ENCODE assay signal across 1 cellular context in the genomic region with DNA sequence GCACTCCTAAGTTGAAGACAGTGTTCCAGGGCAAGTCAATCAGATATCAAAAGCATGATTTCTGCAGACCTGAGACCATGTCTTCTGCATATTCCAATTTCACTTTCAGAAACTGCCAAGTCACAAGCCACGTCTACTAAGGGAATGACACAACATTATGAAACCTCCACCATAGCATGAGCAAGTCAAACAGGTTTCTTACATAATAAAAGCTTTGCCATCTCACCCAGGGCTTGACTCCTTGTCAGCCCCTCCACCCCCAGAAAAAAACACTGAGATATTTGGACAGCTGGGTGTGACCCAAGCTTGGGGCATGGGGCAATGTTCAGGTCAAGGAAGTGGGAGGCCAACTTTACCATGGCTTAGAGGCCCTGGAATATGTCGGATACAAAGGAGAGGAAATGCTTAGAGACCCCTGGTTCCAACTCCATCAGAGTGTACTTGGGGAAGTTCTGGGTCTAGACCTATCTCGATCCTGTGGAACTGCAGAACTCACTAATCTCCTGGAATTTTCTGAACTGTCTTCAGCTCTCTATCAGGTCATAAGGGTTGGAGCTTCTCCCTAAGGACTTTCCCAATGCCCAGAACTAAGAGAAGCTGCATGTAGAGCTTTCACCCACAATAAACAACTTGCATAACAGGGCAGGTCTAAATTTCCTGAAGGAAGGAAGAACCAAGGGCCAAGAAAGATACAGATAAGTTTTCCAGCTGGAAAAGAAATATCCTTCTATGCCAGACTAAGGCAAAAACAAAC.
TF ChIP-seq lines count a peak whose summit lies in the region.

No MANE protein-coding gene starts in this region.

TF ChIP-seq in GM23338, 12 proteins besides CTCF, POLR2A, EP300 and RAD21 (continued from another document):
- TF ChIP-seq, protein P1, sequence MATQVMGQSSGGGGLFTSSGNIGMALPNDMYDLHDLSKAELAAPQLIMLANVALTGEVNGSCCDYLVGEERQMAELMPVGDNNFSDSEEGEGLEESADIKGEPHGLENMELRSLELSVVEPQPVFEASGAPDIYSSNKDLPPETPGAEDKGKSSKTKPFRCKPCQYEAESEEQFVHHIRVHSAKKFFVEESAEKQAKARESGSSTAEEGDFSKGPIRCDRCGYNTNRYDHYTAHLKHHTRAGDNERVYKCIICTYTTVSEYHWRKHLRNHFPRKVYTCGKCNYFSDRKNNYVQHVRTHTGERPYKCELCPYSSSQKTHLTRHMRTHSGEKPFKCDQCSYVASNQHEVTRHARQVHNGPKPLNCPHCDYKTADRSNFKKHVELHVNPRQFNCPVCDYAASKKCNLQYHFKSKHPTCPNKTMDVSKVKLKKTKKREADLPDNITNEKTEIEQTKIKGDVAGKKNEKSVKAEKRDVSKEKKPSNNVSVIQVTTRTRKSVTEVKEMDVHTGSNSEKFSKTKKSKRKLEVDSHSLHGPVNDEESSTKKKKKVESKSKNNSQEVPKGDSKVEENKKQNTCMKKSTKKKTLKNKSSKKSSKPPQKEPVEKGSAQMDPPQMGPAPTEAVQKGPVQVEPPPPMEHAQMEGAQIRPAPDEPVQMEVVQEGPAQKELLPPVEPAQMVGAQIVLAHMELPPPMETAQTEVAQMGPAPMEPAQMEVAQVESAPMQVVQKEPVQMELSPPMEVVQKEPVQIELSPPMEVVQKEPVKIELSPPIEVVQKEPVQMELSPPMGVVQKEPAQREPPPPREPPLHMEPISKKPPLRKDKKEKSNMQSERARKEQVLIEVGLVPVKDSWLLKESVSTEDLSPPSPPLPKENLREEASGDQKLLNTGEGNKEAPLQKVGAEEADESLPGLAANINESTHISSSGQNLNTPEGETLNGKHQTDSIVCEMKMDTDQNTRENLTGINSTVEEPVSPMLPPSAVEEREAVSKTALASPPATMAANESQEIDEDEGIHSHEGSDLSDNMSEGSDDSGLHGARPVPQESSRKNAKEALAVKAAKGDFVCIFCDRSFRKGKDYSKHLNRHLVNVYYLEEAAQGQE (IDR thresholded peaks at IDR 0.05; ENCODE audit: unreplicated experiment): no peak
- no peak for TF ChIP-seq NANOG (IDR thresholded peaks at IDR 0.05; ENCODE audit: borderline replicate concordance)
- no peak for TF ChIP-seq ZNF114 (CRISPR knock-in tag; IDR thresholded peaks at IDR 0.05)
- no peak for TF ChIP-seq JUNB (IDR thresholded peaks at IDR 0.05; ENCODE audit: unreplicated experiment)
